ENCODE assay signal across 23 cellular contexts in genomic region chr18:42773870-42774269, GRCh38.
"Had no signal": no experiment of that assay in that cellular context is flagged by ENCODE, and none has a peak within 500 bp of the region (broad histone marks: within the 10 kb centered on the region; RNA-seq: fewer than 3 reads in every experiment).

No MANE protein-coding gene starts in this region.

- H3K4me1 ChIP-seq: esophagus muscularis mucosa, foreskin keratinocyte, heart right ventricle, left ventricle myocardium inferior, parathyroid adenoma, suprapubic skin, tibial artery, upper lobe of right lung had no signal

- H2AFZ ChIP-seq: parathyroid adenoma had no signal

- H3K9ac ChIP-seq: parathyroid adenoma had no signal

- H3K79me2 ChIP-seq: parathyroid adenoma had no signal

- H3K9me3 ChIP-seq: esophagus muscularis mucosa, suprapubic skin, tibial artery, upper lobe of right lung had no signal

- H3K4me3 ChIP-seq: esophagus muscularis mucosa, heart right ventricle, left ventricle myocardium inferior, lung, suprapubic skin, tibial artery, upper lobe of right lung had no signal

- DNase-seq: activated CD4-positive, alpha-beta T cell treated with anti-CD3 and anti-CD28 coated beads for 36 hours; activated CD4-positive, CD25-positive, alpha-beta regulatory T cell; activated CD8-positive, alpha-beta T cell treated with anti-CD3 and anti-CD28 coated beads, Interleukin-2, amount 10 ng/mL, durations not matched to agents 7 days and 5 days; activated naive CD4-positive, alpha-beta T cell treated with Interleukin-2 at 50 U/mL for 16 hours; activated T-cell treated with anti-CD3 and anti-CD28 coated beads for 4 hours; activated T-cell treated with anti-CD3 and anti-CD28 coated beads, Interleukin-2, amount 50 U/mL, for 72 hours; anterior cingulate cortex; caudate nucleus; cortex of kidney; foreskin keratinocyte; heart right ventricle; left ventricle myocardium inferior; naive B cell; occipital lobe; right cardiac atrium; stimulated activated naive CD4-positive, alpha-beta T cell; T-helper 1 cell; tibial artery; upper lobe of right lung had no signal

- H3K27ac ChIP-seq: esophagus muscularis mucosa, foreskin keratinocyte, heart right ventricle, left ventricle myocardium inferior, parathyroid adenoma, suprapubic skin, tibial artery, upper lobe of right lung had no signal

- H3K36me3 ChIP-seq: esophagus muscularis mucosa, heart right ventricle, left ventricle myocardium inferior, suprapubic skin, tibial artery, upper lobe of right lung had no signal

- H3K27me3 ChIP-seq: esophagus muscularis mucosa, foreskin keratinocyte, heart right ventricle, suprapubic skin, tibial artery, upper lobe of right lung had no signal

- ATAC-seq: activated CD4-positive, alpha-beta T cell treated with anti-CD3 and anti-CD28 coated beads for 36 hours; activated CD8-positive, alpha-beta T cell treated with anti-CD3 and anti-CD28 coated beads, Interleukin-2, amount 10 ng/mL, durations not matched to agents 7 days and 5 days; activated T-cell treated with anti-CD3 and anti-CD28 coated beads, Interleukin-2, amount 50 U/mL, for 72 hours; foreskin keratinocyte; heart right ventricle; right cardiac atrium; upper lobe of right lung had no signal
